Comparison of ENCODE assay signal across 8 cellular contexts in genomic region chr11:3865388-3866193, GRCh38. TPM values are rescaled to one million over a fixed set of nuclear protein-coding genes. Genes with fewer than 3 reads are reported as not detected.
DNase-seq lines count a peak whose midpoint lies in the region; ATAC-seq and TF ChIP-seq lines count a peak whose summit lies in the region.

No MANE protein-coding gene starts in this region.

- H3K4me3 ChIP-seq in GM08714 (ENCODE audit: low read length) (peak overlapping the region; percentile 34; the same call in 1 of the 2 replicates), choroid plexus epithelial cell (ENCODE audit: low read depth, low read length) (no peak overlapping the region), neutrophil (ENCODE audit: low read depth in 1 of 2, low read length in 1 of 2) (peak overlapping the region; percentile 39 to 45)

- TF ChIP-seq CTCF in choroid plexus epithelial cell (conservative IDR thresholded peaks at IDR 0.05; ENCODE audit: low read depth, low read length): no peak
- TF ChIP-seq CTCF in neutrophil (IDR thresholded peaks at IDR 0.05): no peak

- ATAC-seq in HG02981 (IDR thresholded peaks at IDR 0.05; ENCODE audit: unreplicated experiment): no peak
- no peak for ATAC-seq in HG02642 (IDR thresholded peaks at IDR 0.05; ENCODE audit: poor library complexity, unreplicated experiment)

- H3K36me3 ChIP-seq in neutrophil: no peaks in the 10 kb centered on the region

- no peaks in the 10 kb centered on the region for H3K27me3 ChIP-seq in neutrophil

- H3K9me3 ChIP-seq in neutrophil: no peaks in the 10 kb centered on the region

- DNase-seq in M059J (ENCODE audit: low read depth) (peak; percentile 84), choroid plexus epithelial cell (ENCODE audit: low read depth) (peak; percentile 72), T1000 (lab: John Stamatoyannopoulos, UW) (no peak)
- no peak for DNase-seq in NK-92 treated with Interleukin-12 subunit alpha and Interleukin-12 subunit beta, amount 100 ng/mL, for 24 hours (lab: John Stamatoyannopoulos, UW)

- H3K4me1 ChIP-seq in neutrophil (ENCODE audit: control insufficient read depth in 1 of 2, insufficient read depth in 1 of 2, low read depth in 1 of 2, low read length in 1 of 2): peaks cover 76 to 95% of the 10 kb centered on the region in 2 experiments

- peak overlapping the region; percentile 91 for H3K27ac ChIP-seq in neutrophil

RNA-seq across cellular contexts. Expression of gene STIM1, which starts 10.1 kb away (rescaled TPM):
- total RNA-seq in M059J (2014; rRNA removed; shearing (Covaris generic)): 35.6 and 37.6 TPM in 2 replicates

RNA-seq across cellular contexts. Expression of gene RHOG, which starts 24.8 kb away (rescaled TPM):
- total RNA-seq in M059J (2014; rRNA removed; shearing (Covaris generic)): 46.6 and 67.0 TPM in 2 replicates

RNA-seq across cellular contexts. Expression of gene PGAP2, which starts 57.2 kb away (rescaled TPM):
- 12.4 and 13.9 TPM in 2 replicates for total RNA-seq in M059J (2014; rRNA removed; shearing (Covaris generic))

Comparison
In these comparisons a context has a peak if more than half of its experiments do, and no peak if none do; other contexts are left out.
1. DNase-seq: peak in M059J (single experiment) and choroid plexus epithelial cell (single experiment); none in T1000 (single experiment) and NK-92 treated with Interleukin-12 subunit alpha and Interleukin-12 subunit beta, amount 100 ng/mL, for 24 hours (single experiment).